Comparison of ENCODE assay signal across 16 cellular contexts in genomic region chr7:30157217-30157616, GRCh38. TPM values are rescaled to one million over a fixed set of nuclear protein-coding genes. Genes with fewer than 3 reads are reported as not detected.
DNase-seq lines count a peak whose midpoint lies in the region; ATAC-seq and TF ChIP-seq lines count a peak whose summit lies in the region.
"Had no signal": no experiment of that assay in that cellular context is flagged by ENCODE, and none has a peak within 500 bp of the region (broad histone marks: within the 10 kb centered on the region; RNA-seq: fewer than 3 reads in every experiment).

No MANE protein-coding gene starts in this region.

- intact Hi-C loops in ovary (cut with DNase I) = no loop called here

- peak; percentile 58 to 67 for ATAC-seq in CD4-positive, CD25-positive, alpha-beta regulatory T cell (ENCODE audit: low read depth in 2 of 2)
- no peak for ATAC-seq in activated naive CD8-positive, alpha-beta T cell treated with anti-CD3 and anti-CD28 coated beads, Interleukin-2, amount 50 U/mL, for 24 hours
- ATAC-seq: mucosa of descending colon, pancreas had no signal

- peak overlapping the region; percentile 32 to 83 (median 47) for H3K27ac Mint-ChIP-seq in CD4-positive, CD25-positive, alpha-beta regulatory T cell
- peak overlapping the region; percentile 26 for H3K27ac Mint-ChIP-seq in activated naive CD8-positive, alpha-beta T cell treated with anti-CD3 and anti-CD28 coated beads, Interleukin-2, amount 50 U/mL, for 24 hours
- H3K27ac Mint-ChIP-seq: activated B cell treated with CpG ODN at 0.5 μM for 24 hours had no signal

- H3K27me3 Mint-ChIP-seq in CD4-positive, CD25-positive, alpha-beta regulatory T cell = no peaks in the 10 kb centered on the region
- H3K27me3 Mint-ChIP-seq in activated naive CD8-positive, alpha-beta T cell treated with anti-CD3 and anti-CD28 coated beads, Interleukin-2, amount 50 U/mL, for 24 hours = no peaks in the 10 kb centered on the region
- H3K27me3 Mint-ChIP-seq: activated B cell treated with CpG ODN at 0.5 μM for 24 hours had no signal

- TF ChIP-seq EP300 in ovary (IDR thresholded peaks at IDR 0.05) = no peak

- DNase-seq in NCI-H2081 (lab: John Stamatoyannopoulos, UW) (peak; percentile 48 to 70), NCI-H2081 treated with DMSO at 0.1 percent for 48 hours (lab: John Stamatoyannopoulos, UW) (no peak), T follicular helper cell (ENCODE audit: low read depth) (peak; percentile 7), HCEC 1CT (no peak), ovary (no peak), 8988T (no peak)
- DNase-seq in CD4-positive, CD25-positive, alpha-beta regulatory T cell = peak in 2 of 3 donors; percentile 40 to 62
- peak; percentile 20 for DNase-seq in activated naive CD8-positive, alpha-beta T cell treated with anti-CD3 and anti-CD28 coated beads, Interleukin-2, amount 50 U/mL, for 24 hours
- DNase-seq: activated B cell treated with CpG ODN at 0.5 μM for 24 hours, brain microvascular endothelial cell, EL, hippocampal formation, mucosa of descending colon, NCI-H748 treated with DMSO at 0.1 percent for 48 hours, pancreas, SW 1271 had no signal

- no peak overlapping the region for H3K27ac ChIP-seq in CD4-positive, CD25-positive, alpha-beta regulatory T cell (ENCODE audit: insufficient read depth, low read length, poor library complexity, severe bottlenecking)
- no peak overlapping the region for H3K27ac ChIP-seq in ovary
- H3K27ac ChIP-seq: brain microvascular endothelial cell, pancreas had no signal

- no peaks in the 10 kb centered on the region for H3K9me3 ChIP-seq in CD4-positive, CD25-positive, alpha-beta regulatory T cell (ENCODE audit: control insufficient read depth in 2 of 2, low read length in 2 of 2)
- H3K9me3 ChIP-seq in ovary = no peaks in the 10 kb centered on the region
- H3K9me3 ChIP-seq: mucosa of descending colon, pancreas had no signal

- H3K4me3 ChIP-seq in CD4-positive, CD25-positive, alpha-beta regulatory T cell (ENCODE audit: low read depth, low read length) = no peak overlapping the region
- no peak overlapping the region for H3K4me3 ChIP-seq in ovary
- H3K4me3 ChIP-seq: mucosa of descending colon, pancreas had no signal

- H3K4me3 Mint-ChIP-seq in CD4-positive, CD25-positive, alpha-beta regulatory T cell = peak overlapping the region in 3 of 4 donors; percentile 17 to 51 (median 19)
- H3K4me3 Mint-ChIP-seq in activated naive CD8-positive, alpha-beta T cell treated with anti-CD3 and anti-CD28 coated beads, Interleukin-2, amount 50 U/mL, for 24 hours = no peak overlapping the region
- H3K4me3 Mint-ChIP-seq: activated B cell treated with CpG ODN at 0.5 μM for 24 hours had no signal

- TF ChIP-seq CTCF in ovary (IDR thresholded peaks at IDR 0.05) = no peak

- no peaks in the 10 kb centered on the region for H3K36me3 ChIP-seq in CD4-positive, CD25-positive, alpha-beta regulatory T cell (ENCODE audit: control insufficient read depth, insufficient read depth, low read length)
- H3K36me3 ChIP-seq in ovary = no peaks in the 10 kb centered on the region
- H3K36me3 ChIP-seq: brain microvascular endothelial cell had no signal

- H3K27me3 ChIP-seq in CD4-positive, CD25-positive, alpha-beta regulatory T cell (ENCODE audit: control insufficient read depth, insufficient read depth, low read length) = no peaks in the 10 kb centered on the region
- no peaks in the 10 kb centered on the region for H3K27me3 ChIP-seq in ovary
- H3K27me3 ChIP-seq: brain microvascular endothelial cell, pancreas had no signal

- H3K36me3 Mint-ChIP-seq in CD4-positive, CD25-positive, alpha-beta regulatory T cell = peaks cover 8% of the 10 kb centered on the region
- H3K36me3 Mint-ChIP-seq in activated naive CD8-positive, alpha-beta T cell treated with anti-CD3 and anti-CD28 coated beads, Interleukin-2, amount 50 U/mL, for 24 hours (ENCODE audit: low read depth) = no peaks in the 10 kb centered on the region

- TF ChIP-seq POLR2A in ovary (IDR thresholded peaks at IDR 0.05) = no peak

- peaks cover 0 to 1% (median 0%) of the 10 kb centered on the region in 7 donors for H3K9me3 Mint-ChIP-seq in CD4-positive, CD25-positive, alpha-beta regulatory T cell
- H3K9me3 Mint-ChIP-seq in activated naive CD8-positive, alpha-beta T cell treated with anti-CD3 and anti-CD28 coated beads, Interleukin-2, amount 50 U/mL, for 24 hours = no peaks in the 10 kb centered on the region
- H3K9me3 Mint-ChIP-seq: activated B cell treated with CpG ODN at 0.5 μM for 24 hours had no signal

- 91 to 96% (median 94%) methylated on average over 9 of the region's 9 CpGs for WGBS in ovary, 3 donors

- peaks cover 7% of the 10 kb centered on the region for H3K4me1 ChIP-seq in CD4-positive, CD25-positive, alpha-beta regulatory T cell (ENCODE audit: control insufficient read depth, insufficient read depth, low read length, poor library complexity, severe bottlenecking)
- peaks cover 8% of the 10 kb centered on the region for H3K4me1 ChIP-seq in ovary (ENCODE audit: insufficient read depth)

- peaks cover 5 to 48% (median 18%) of the 10 kb centered on the region in 4 donors for H3K4me1 Mint-ChIP-seq in CD4-positive, CD25-positive, alpha-beta regulatory T cell
- H3K4me1 Mint-ChIP-seq in activated naive CD8-positive, alpha-beta T cell treated with anti-CD3 and anti-CD28 coated beads, Interleukin-2, amount 50 U/mL, for 24 hours = peaks cover 53% of the 10 kb centered on the region

RNA-seq across cellular contexts. Expression of gene MTURN, which starts 22.4 kb away (rescaled TPM):
- total RNA-seq in CD4-positive, CD25-positive, alpha-beta regulatory T cell = 31.1 TPM
- polyA plus RNA-seq in CD4-positive, CD25-positive, alpha-beta regulatory T cell = 1 to 10 TPM; 5.2 to 8.5 (median 5.8) TPM
- 10 to 100 TPM; 14.7 to 65.1 (median 40.4) TPM for total RNA-seq in ovary
- 10 to 100 TPM; 29.8 to 45.3 TPM for polyA plus RNA-seq in ovary

Comparison
In these comparisons a context has a peak if more than half of its experiments do, and no peak if none do; other contexts are left out.
1. DNase-seq: peak in NCI-H2081 (2 of 2), CD4-positive, CD25-positive, alpha-beta regulatory T cell (2 of 3), T follicular helper cell (single experiment) and activated naive CD8-positive, alpha-beta T cell treated with anti-CD3 and anti-CD28 coated beads, Interleukin-2, amount 50 U/mL, for 24 hours (single experiment); none in NCI-H2081 treated with DMSO at 0.1 percent for 48 hours (single experiment), HCEC 1CT (single experiment), ovary (0 of 5) and 8988T (single experiment).